Comparison of ENCODE assay signal across 20 cellular contexts in genomic region chr4:5133933-5134594, GRCh38.
"Had no signal": no experiment of that assay in that cellular context is flagged by ENCODE, and none has a peak within 500 bp of the region (broad histone marks: within the 10 kb centered on the region; RNA-seq: fewer than 3 reads in every experiment).

No MANE protein-coding gene starts in this region.

- H3K4me1 ChIP-seq: colonic mucosa, left lung, upper lobe of right lung, vagina had no signal

- H3K36me3 ChIP-seq: colonic mucosa, left lung, neutrophil, pancreas, right lobe of liver, thoracic aorta, transverse colon, upper lobe of right lung, vagina had no signal

- H3K4me3 Mint-ChIP-seq: natural killer cell; stimulated activated naive B cell treated with anti-CD40 and anti-IgM and Interleukin-4, amounts not matched to agents 10 μg/mL and 1 μg/mL and 100 μg/mL, for 72 hours; stimulated activated naive CD8-positive, alpha-beta T cell treated with anti-CD3 and anti-CD28 coated beads, Interleukin-15, Interleukin-2, amounts not matched to agents 100 ng/mL and 50 ng/mL, for 24 hours had no signal

- ATAC-seq: left cardiac atrium; left lung; natural killer cell; pancreas; right lobe of liver; stimulated activated naive B cell treated with anti-CD40 and anti-IgM and Interleukin-4, amounts not matched to agents 10 μg/mL and 1 μg/mL and 100 μg/mL, for 72 hours; upper lobe of right lung had no signal

- FAIRE-seq: endometrium, frontal cortex, pancreas, small intestine had no signal

- H3K4me1 Mint-ChIP-seq: natural killer cell; stimulated activated naive B cell treated with anti-CD40 and anti-IgM and Interleukin-4, amounts not matched to agents 10 μg/mL and 1 μg/mL and 100 μg/mL, for 72 hours had no signal

- H3K27me3 Mint-ChIP-seq: stimulated activated naive CD8-positive, alpha-beta T cell treated with anti-CD3 and anti-CD28 coated beads, Interleukin-15, Interleukin-2, amounts not matched to agents 100 ng/mL and 50 ng/mL, for 24 hours had no signal

- H3K36me3 Mint-ChIP-seq: natural killer cell had no signal

- H3K27me3 ChIP-seq: colonic mucosa, left lung, neutrophil, pancreas, right lobe of liver, transverse colon, upper lobe of right lung, vagina had no signal

- H3K4me3 ChIP-seq: colonic mucosa, left lung, pancreas, right lobe of liver, thoracic aorta, transverse colon, upper lobe of right lung, vagina had no signal

- H3K27ac Mint-ChIP-seq: natural killer cell; stimulated activated naive B cell treated with anti-CD40 and anti-IgM and Interleukin-4, amounts not matched to agents 10 μg/mL and 1 μg/mL and 100 μg/mL, for 72 hours; stimulated activated naive CD8-positive, alpha-beta T cell treated with anti-CD3 and anti-CD28 coated beads, Interleukin-15, Interleukin-2, amounts not matched to agents 100 ng/mL and 50 ng/mL, for 24 hours had no signal

- H3K27ac ChIP-seq: colonic mucosa, left lung, neutrophil, pancreas, right lobe of liver, thoracic aorta, transverse colon, upper lobe of right lung, vagina had no signal

- DNase-seq: colonic mucosa; effector memory CD4-positive, alpha-beta T cell; erythroblast; left cardiac atrium; left lung; natural killer cell; pancreas; right lobe of liver; small intestine; stimulated activated CD4-positive, alpha-beta T cell treated with anti-CD3 and anti-CD28 coated beads, Interleukin-15, amount 100 ng/mL, for 24 hours; stimulated activated CD4-positive, alpha-beta T cell treated with anti-CD3 and anti-CD28 coated beads, Interleukin-2, amount 100 ng/mL, for 48 hours; stimulated activated naive B cell treated with anti-CD40 and anti-IgM and Interleukin-4, amounts not matched to agents 10 μg/mL and 1 μg/mL and 100 μg/mL, for 72 hours; transverse colon; upper lobe of right lung had no signal

- H3K9me3 ChIP-seq: colonic mucosa, neutrophil, pancreas, right lobe of liver, thoracic aorta, transverse colon, upper lobe of right lung, vagina had no signal
